Comparison of ENCODE assay signal across 23 cellular contexts in the genomic region with DNA sequence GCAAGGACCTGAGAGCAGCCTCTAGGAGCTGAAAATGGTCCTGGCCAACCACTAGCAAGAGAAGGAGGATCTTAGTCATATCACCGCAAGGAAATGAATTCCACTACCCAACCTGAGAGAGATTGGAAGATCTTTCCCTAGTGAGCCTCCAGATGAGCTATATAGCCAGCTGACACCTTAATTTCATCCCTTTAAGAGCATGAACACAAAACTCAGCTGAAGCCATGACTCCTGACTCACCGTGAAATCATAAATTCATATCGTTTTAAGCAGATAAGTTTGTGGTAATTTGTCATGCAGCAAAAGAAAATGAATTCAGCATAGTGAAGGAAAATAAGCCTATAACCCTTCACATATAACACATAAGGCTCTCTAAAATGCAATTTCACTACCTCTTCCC. TPM values are rescaled to one million over a fixed set of nuclear protein-coding genes. Genes with fewer than 3 reads are reported as not detected.
A peak's percentile ranks its signal among the peaks of the same experiment; 100 is the strongest.
DNase-seq lines count a peak whose midpoint lies in the region; ATAC-seq and TF ChIP-seq lines count a peak whose summit lies in the region.
"Had no signal": no experiment of that assay in that cellular context is flagged by ENCODE, and none has a peak within 500 bp of the region (broad histone marks: within the 10 kb centered on the region; RNA-seq: fewer than 3 reads in every experiment).

No MANE protein-coding gene starts in this region.

- H3K4me2 ChIP-seq in osteoblast (ENCODE audit: insufficient read depth, low read length): peak overlapping the region; percentile 65
- H3K4me2 ChIP-seq: BLaER1 treated with 17β-estradiol and CSF1 and Interleukin-3, amounts not matched to agents 10 nM and 100 nM had no signal

- no peaks in the 10 kb centered on the region for H3K36me3 Mint-ChIP-seq in activated naive CD4-positive, alpha-beta T cell treated with anti-CD3 and anti-CD28 coated beads, Interleukin-2, amount 10 ng/mL, durations not matched to agents 7 days and 5 days

- H4K20me1 ChIP-seq in osteoblast (ENCODE audit: insufficient read depth, low read length): peaks cover 4% of the 10 kb centered on the region

- no peak overlapping the region for H2AFZ ChIP-seq in osteoblast (ENCODE audit: low read length)

- H3K4me3 ChIP-seq in HEK293 (ENCODE audit: low read depth, low read length) (no peak overlapping the region), SJCRH30 (no peak overlapping the region), osteoblast (ENCODE audit: insufficient read depth, low read length) (no peak overlapping the region), mucosa of descending colon (no peak overlapping the region)
- H3K4me3 ChIP-seq: BLaER1 treated with 17β-estradiol and CSF1 and Interleukin-3, amounts not matched to agents 10 nM and 100 nM; colonic mucosa; HAP-1; psoas muscle; upper lobe of left lung had no signal

- H3K4me3 Mint-ChIP-seq in activated naive CD4-positive, alpha-beta T cell treated with anti-CD3 and anti-CD28 coated beads, Interleukin-2, amount 10 ng/mL, durations not matched to agents 7 days and 5 days: no peak overlapping the region
- H3K4me3 Mint-ChIP-seq: nephron; stimulated activated naive CD8-positive, alpha-beta T cell treated with anti-CD3 and anti-CD28 coated beads, Interleukin-15, Interleukin-2, amounts not matched to agents 100 ng/mL and 50 ng/mL, for 24 hours had no signal

- no peaks in the 10 kb centered on the region for H3K36me3 ChIP-seq in HEK293 (ENCODE audit: control insufficient read depth in 2 of 2, insufficient read depth in 1 of 2, low read length in 2 of 2)
- no peaks in the 10 kb centered on the region for H3K36me3 ChIP-seq in SJCRH30
- H3K36me3 ChIP-seq in osteoblast (ENCODE audit: insufficient read depth, low read length): no peaks in the 10 kb centered on the region
- H3K36me3 ChIP-seq in mucosa of descending colon (ENCODE audit: low read depth): no peaks in the 10 kb centered on the region
- H3K36me3 ChIP-seq: colonic mucosa, HAP-1 had no signal

- H3K27me3 Mint-ChIP-seq in activated naive CD4-positive, alpha-beta T cell treated with anti-CD3 and anti-CD28 coated beads, Interleukin-2, amount 10 ng/mL, durations not matched to agents 7 days and 5 days: no peaks in the 10 kb centered on the region
- H3K27me3 Mint-ChIP-seq: stimulated activated naive CD8-positive, alpha-beta T cell treated with anti-CD3 and anti-CD28 coated beads, Interleukin-15, Interleukin-2, amounts not matched to agents 100 ng/mL and 50 ng/mL, for 24 hours had no signal

- H3K4me1 ChIP-seq in HEK293 (ENCODE audit: control insufficient read depth, insufficient read depth, low read length) (peaks cover 7% of the 10 kb centered on the region; the same call in 1 of the 2 replicates), SJCRH30 (peaks cover 45% of the 10 kb centered on the region), osteoblast (ENCODE audit: insufficient read depth, low read length) (peaks cover 17% of the 10 kb centered on the region), mucosa of descending colon (ENCODE audit: low read depth) (no peaks in the 10 kb centered on the region)
- H3K4me1 ChIP-seq: BLaER1 treated with 17β-estradiol and CSF1 and Interleukin-3, amounts not matched to agents 10 nM and 100 nM; colonic mucosa; psoas muscle had no signal

- no peaks in the 10 kb centered on the region for H3K27me3 ChIP-seq in SJCRH30
- no peaks in the 10 kb centered on the region for H3K27me3 ChIP-seq in osteoblast (ENCODE audit: insufficient read depth, low read length)
- H3K27me3 ChIP-seq: BLaER1 treated with 17β-estradiol and CSF1 and Interleukin-3, amounts not matched to agents 10 nM and 100 nM; colonic mucosa; upper lobe of left lung had no signal

- TF ChIP-seq CTCF in HEK293 (tag by site-specific recombination; IDR thresholded peaks at IDR 0.05) (no peak), osteoblast (IDR thresholded peaks at IDR 0.05; ENCODE audit: extremely low read depth, low read depth, low read length) (no peak), mucosa of descending colon (IDR thresholded peaks at IDR 0.05) (no peak)

- DNase-seq in SJCRH30: peak in 1 of 2 experiments; percentile 57
- DNase-seq in epithelial cell of prostate (ENCODE audit: low read depth, low spot score): no peak
- DNase-seq in osteoblast (ENCODE audit: insufficient read length, low spot score, missing footprints): peak; percentile 65
- no peak for DNase-seq in activated naive CD4-positive, alpha-beta T cell treated with anti-CD3 and anti-CD28 coated beads, Interleukin-2, amount 10 ng/mL, durations not matched to agents 7 days and 5 days
- DNase-seq in NCI-H1092 (lab: John Stamatoyannopoulos, UW): no peak
- no peak for DNase-seq in mucosa of descending colon
- DNase-seq: activated CD4-positive, CD25-positive, alpha-beta regulatory T cell; colonic mucosa; islet precursor cell; mesendoderm; NCI-H1694; NCI-H446; psoas muscle; SIG-M5; stimulated activated CD4-positive, alpha-beta T cell treated with anti-CD3 and anti-CD28 coated beads, Interleukin-15, amount 100 ng/mL, for 24 hours; upper lobe of left lung had no signal

- CTCF ChIA-PET in HEK293 (lab: Yijun Ruan, JAX): interaction anchor here (0.6 kb wide), 1 partner anchor 325 kb away, joined by 5 read pairs; no protein-coding TSS in a partner anchor
- CTCF ChIA-PET in activated naive CD4-positive, alpha-beta T cell treated with anti-CD3 and anti-CD28 coated beads, Interleukin-2, amount 10 ng/mL, durations not matched to agents 7 days and 5 days (lab: Charles Lee): interaction anchor here (1.3 kb wide), 1 partner anchor 9 kb away, joined by 4 read pairs; no protein-coding TSS in a partner anchor

- ATAC-seq in GM21786 (IDR thresholded peaks at IDR 0.05; ENCODE audit: unreplicated experiment) (no peak), mucosa of descending colon (no peak)
- ATAC-seq: psoas muscle had no signal

- intact Hi-C loops in mucosa of descending colon (cut with DNase I, micrococcal nuclease): no loop called here

- no peaks in the 10 kb centered on the region for H3K9me3 Mint-ChIP-seq in activated naive CD4-positive, alpha-beta T cell treated with anti-CD3 and anti-CD28 coated beads, Interleukin-2, amount 10 ng/mL, durations not matched to agents 7 days and 5 days
- H3K9me3 Mint-ChIP-seq: activated T-helper 2 cell treated with anti-CD3 and anti-CD28 coated beads, Interferon-gamma antibody, Interleukin-2, Interleukin-4, amounts not matched to agents 10 μg/mL and 5 μg/mL and 100 μg/mL, durations not matched to agents 14 hours and 24 hours and 36 hours; nephron; stimulated activated naive CD8-positive, alpha-beta T cell treated with anti-CD3 and anti-CD28 coated beads, Interleukin-15, Interleukin-2, amounts not matched to agents 100 ng/mL and 50 ng/mL, for 24 hours had no signal

- no peaks in the 10 kb centered on the region for H3K4me1 Mint-ChIP-seq in activated naive CD4-positive, alpha-beta T cell treated with anti-CD3 and anti-CD28 coated beads, Interleukin-2, amount 10 ng/mL, durations not matched to agents 7 days and 5 days

- no peaks in the 10 kb centered on the region for H3K9me3 ChIP-seq in HEK293 (ENCODE audit: control insufficient read depth, insufficient read depth, low read depth, low read length)
- H3K9me3 ChIP-seq in SJCRH30 (replicated peaks): no peaks in the 10 kb centered on the region
- no peaks in the 10 kb centered on the region for H3K9me3 ChIP-seq in osteoblast (ENCODE audit: low read depth, low read length)
- no peaks in the 10 kb centered on the region for H3K9me3 ChIP-seq in mucosa of descending colon
- H3K9me3 ChIP-seq: BLaER1 treated with 17β-estradiol and CSF1 and Interleukin-3, amounts not matched to agents 10 nM and 100 nM; colonic mucosa; HAP-1; psoas muscle; upper lobe of left lung had no signal

- no peak overlapping the region for H3K27ac ChIP-seq in HEK293 (ENCODE audit: extremely low read depth, low read depth, low read length)
- H3K27ac ChIP-seq in SJCRH30: peak overlapping the region; percentile 65
- H3K27ac ChIP-seq in epithelial cell of prostate: peak overlapping the region; percentile 11
- H3K27ac ChIP-seq in osteoblast (ENCODE audit: low read depth, low read length): peak overlapping the region; percentile 72
- H3K27ac ChIP-seq: BLaER1 treated with 17β-estradiol and CSF1 and Interleukin-3, amounts not matched to agents 10 nM and 100 nM; colonic mucosa; psoas muscle; upper lobe of left lung had no signal

- H3K79me2 ChIP-seq in osteoblast (ENCODE audit: insufficient read depth, low read length): peaks cover 87% of the 10 kb centered on the region

- H3K27ac Mint-ChIP-seq in activated naive CD4-positive, alpha-beta T cell treated with anti-CD3 and anti-CD28 coated beads, Interleukin-2, amount 10 ng/mL, durations not matched to agents 7 days and 5 days: no peak overlapping the region
- H3K27ac Mint-ChIP-seq: activated T-helper 2 cell treated with anti-CD3 and anti-CD28 coated beads, Interferon-gamma antibody, Interleukin-2, Interleukin-4, amounts not matched to agents 10 μg/mL and 5 μg/mL and 100 μg/mL, durations not matched to agents 14 hours and 24 hours and 36 hours; nephron; stimulated activated naive CD8-positive, alpha-beta T cell treated with anti-CD3 and anti-CD28 coated beads, Interleukin-15, Interleukin-2, amounts not matched to agents 100 ng/mL and 50 ng/mL, for 24 hours had no signal

- POLR2A ChIA-PET in HEK293 (lab: Yijun Ruan, JAX): no interaction called here

TF ChIP-seq in HEK293, 187 proteins besides CTCF, POLR2A, EP300 and RAD21 (continues in another document):
- TF ChIP-seq, protein P1, sequence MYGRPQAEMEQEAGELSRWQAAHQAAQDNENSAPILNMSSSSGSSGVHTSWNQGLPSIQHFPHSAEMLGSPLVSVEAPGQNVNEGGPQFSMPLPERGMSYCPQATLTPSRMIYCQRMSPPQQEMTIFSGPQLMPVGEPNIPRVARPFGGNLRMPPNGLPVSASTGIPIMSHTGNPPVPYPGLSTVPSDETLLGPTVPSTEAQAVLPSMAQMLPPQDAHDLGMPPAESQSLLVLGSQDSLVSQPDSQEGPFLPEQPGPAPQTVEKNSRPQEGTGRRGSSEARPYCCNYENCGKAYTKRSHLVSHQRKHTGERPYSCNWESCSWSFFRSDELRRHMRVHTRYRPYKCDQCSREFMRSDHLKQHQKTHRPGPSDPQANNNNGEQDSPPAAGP (tag by site-specific recombination; IDR thresholded peaks at IDR 0.05): no peak
- no peak for TF ChIP-seq ZSCAN16 (tag by site-specific recombination; IDR thresholded peaks at IDR 0.05)
- TF ChIP-seq ZNF239 (tag by site-specific recombination; IDR thresholded peaks at IDR 0.05): no peak
- TF ChIP-seq ZNF132 (tag by site-specific recombination; IDR thresholded peaks at IDR 0.05; ENCODE audit: borderline replicate concordance): no peak
- TF ChIP-seq ZNF600 (tag by site-specific recombination; IDR thresholded peaks at IDR 0.05): 0 out of 2 replicates have a peak, but pooled peaks have one; percentile 26

RNA-seq across cellular contexts. Expression of a gene that starts 23.5 kb away (rescaled TPM):
- total RNA-seq in SJCRH30 (2014; rRNA removed; shearing (Covaris generic)): 103 and 109 TPM in 2 replicates
- total RNA-seq in osteoblast (72.4 and 75.4 TPM in 2 replicates), mucosa of descending colon (10 to 100 TPM; 73.2 to 98.4 (median 84.9) TPM)
